Comparison of ENCODE assay signal across 9 cellular contexts in genomic region chr20:34710568-34710839, GRCh38. TPM values are rescaled to one million over a fixed set of nuclear protein-coding genes. Genes with fewer than 3 reads are reported as not detected.
DNase-seq lines count a peak whose midpoint lies in the region; ATAC-seq and TF ChIP-seq lines count a peak whose summit lies in the region.
"Had no signal": no experiment of that assay in that cellular context is flagged by ENCODE, and none has a peak within 500 bp of the region (broad histone marks: within the 10 kb centered on the region; RNA-seq: fewer than 3 reads in every experiment).

No MANE protein-coding gene starts in this region.

- ATAC-seq in CD8-positive, alpha-beta T cell: no peak
- ATAC-seq in GM21619 (IDR thresholded peaks at IDR 0.05; ENCODE audit: unreplicated experiment) (no peak), left lung (no peak)

- H2AFZ ChIP-seq in MM.1S (ENCODE audit: low read length) (0 out of 2 replicates have a peak overlapping the region, but pooled peaks have one; percentile 67), parathyroid adenoma (no peak overlapping the region)

- no peaks in the 10 kb centered on the region for H4K20me1 ChIP-seq in MM.1S (ENCODE audit: insufficient read depth, low read length)

- POLR2A ChIA-PET in CD8-positive, alpha-beta T cell (lab: Charles Lee): interaction anchor here (3.2 kb wide), 1 partner anchor 33 kb away, joined by 8 read pairs; the partner anchor contains the start of gene PIGU

- peak overlapping the region; percentile 78 for H3K27ac Mint-ChIP-seq in CD8-positive, alpha-beta T cell
- no peak overlapping the region for H3K27ac Mint-ChIP-seq in endodermal cell

- H3K79me2 ChIP-seq in MM.1S (ENCODE audit: low read length): no peaks in the 10 kb centered on the region; the same call in 1 of the 2 replicates
- H3K79me2 ChIP-seq in parathyroid adenoma: no peaks in the 10 kb centered on the region

- H3K27me3 ChIP-seq in CD8-positive, alpha-beta T cell (ENCODE audit: insufficient read depth, low read length): no peaks in the 10 kb centered on the region
- no peaks in the 10 kb centered on the region for H3K27me3 ChIP-seq in MM.1S (replicated peaks; ENCODE audit: insufficient read depth, low read length)
- peaks cover 16% of the 10 kb centered on the region for H3K27me3 ChIP-seq in endodermal cell (ENCODE audit: control insufficient read depth, insufficient read depth, low read length, poor library complexity, severe bottlenecking)
- H3K27me3 ChIP-seq in parathyroid adenoma (ENCODE audit: control insufficient read depth, insufficient read depth, low read length): no peaks in the 10 kb centered on the region
- H3K27me3 ChIP-seq in left lung: peaks cover 0 to 4% of the 10 kb centered on the region in 2 donors
- H3K27me3 ChIP-seq: body of pancreas had no signal

- intact Hi-C loops in CD8-positive, alpha-beta T cell (cut with DNase I, micrococcal nuclease): no loop called here
- intact Hi-C loops in left lung (cut with DNase I): no loop called here

- H3K27ac ChIP-seq in CD8-positive, alpha-beta T cell (ENCODE audit: low read depth, low read length): no peak overlapping the region
- H3K27ac ChIP-seq in MM.1S (ENCODE audit: low read length): no peak overlapping the region
- no peak overlapping the region for H3K27ac ChIP-seq in endodermal cell (ENCODE audit: low read depth, low read length)
- H3K27ac ChIP-seq in parathyroid adenoma: no peak overlapping the region
- no peak overlapping the region for H3K27ac ChIP-seq in left lung

- H3F3A ChIP-seq in MM.1S (ENCODE audit: insufficient read depth, low read length): peaks cover 9% of the 10 kb centered on the region; the same call in 1 of the 2 replicates

- peaks cover 14% of the 10 kb centered on the region for H3K4me1 Mint-ChIP-seq in CD8-positive, alpha-beta T cell (ENCODE audit: low read depth)
- peaks cover 10% of the 10 kb centered on the region for H3K4me1 Mint-ChIP-seq in endodermal cell

- H3K4me2 ChIP-seq in MM.1S (ENCODE audit: low read depth, low read length) (peak overlapping the region; percentile 97), parathyroid adenoma (ENCODE audit: low read length) (no peak overlapping the region)

- peaks cover 7% of the 10 kb centered on the region for H3K4me1 ChIP-seq in CD8-positive, alpha-beta T cell (ENCODE audit: insufficient read depth, low read length)
- H3K4me1 ChIP-seq in MM.1S (ENCODE audit: low read length): peaks cover 4% of the 10 kb centered on the region; the same call in 1 of the 2 replicates
- H3K4me1 ChIP-seq in endodermal cell (ENCODE audit: control insufficient read depth, insufficient read depth, low read length): no peaks in the 10 kb centered on the region
- H3K4me1 ChIP-seq in parathyroid adenoma: peaks cover 11% of the 10 kb centered on the region
- H3K4me1 ChIP-seq in left lung: peaks cover 5 to 42% of the 10 kb centered on the region in 2 donors

- H3K9me3 ChIP-seq in CD8-positive, alpha-beta T cell (ENCODE audit: low read length): no peaks in the 10 kb centered on the region
- H3K9me3 ChIP-seq in MM.1S (replicated peaks; ENCODE audit: insufficient read depth, low read length): no peaks in the 10 kb centered on the region
- no peaks in the 10 kb centered on the region for H3K9me3 ChIP-seq in endodermal cell (ENCODE audit: control insufficient read depth, low read length)
- H3K9me3 ChIP-seq in parathyroid adenoma (ENCODE audit: control insufficient read depth, low read length): no peaks in the 10 kb centered on the region
- no peaks in the 10 kb centered on the region for H3K9me3 ChIP-seq in left lung
- H3K9me3 ChIP-seq: body of pancreas had no signal

- no peak for TF ChIP-seq CTCF in CD8-positive, alpha-beta T cell (IDR thresholded peaks at IDR 0.05)
- TF ChIP-seq CTCF in MM.1S (IDR thresholded peaks at IDR 0.05; ENCODE audit: low read length) (no peak), endodermal cell (conservative IDR thresholded peaks at IDR 0.05) (no peak), parathyroid adenoma (IDR thresholded peaks at IDR 0.05) (no peak), left lung (IDR thresholded peaks at IDR 0.05) (no peak)

- no peak overlapping the region for H3K4me3 ChIP-seq in CD8-positive, alpha-beta T cell (ENCODE audit: low read depth, low read length)
- H3K4me3 ChIP-seq in MM.1S (ENCODE audit: low read length): peak overlapping the region; percentile 88; the same call in 1 of the 2 replicates
- H3K4me3 ChIP-seq in endodermal cell (ENCODE audit: low read length): peak overlapping the region; percentile 76
- peak overlapping the region; percentile 39 for H3K4me3 ChIP-seq in parathyroid adenoma (ENCODE audit: low read depth, low read length)
- peak overlapping the region in 1 of 2 donors; percentile 87 for H3K4me3 ChIP-seq in left lung
- H3K4me3 ChIP-seq: body of pancreas had no signal

- H3K36me3 ChIP-seq in CD8-positive, alpha-beta T cell (ENCODE audit: insufficient read depth, low read length): no peaks in the 10 kb centered on the region
- H3K36me3 ChIP-seq in MM.1S (replicated peaks; ENCODE audit: insufficient read depth, low read length) (no peaks in the 10 kb centered on the region), endodermal cell (ENCODE audit: control insufficient read depth, insufficient read depth, low read length) (peaks cover 24% of the 10 kb centered on the region), parathyroid adenoma (ENCODE audit: control insufficient read depth, insufficient read depth, low read length) (no peaks in the 10 kb centered on the region), left lung (peaks cover 0 to 29% of the 10 kb centered on the region in 2 donors)

- no peaks in the 10 kb centered on the region for H3K27me3 Mint-ChIP-seq in CD8-positive, alpha-beta T cell (ENCODE audit: low read depth)
- peaks cover 42% of the 10 kb centered on the region for H3K27me3 Mint-ChIP-seq in endodermal cell (ENCODE audit: insufficient read depth)

- peak overlapping the region; percentile 63; the same call in 1 of the 2 replicates for H3K9ac ChIP-seq in MM.1S (ENCODE audit: low read length)
- H3K9ac ChIP-seq in endodermal cell (ENCODE audit: extremely low read depth, low read length, poor library complexity, severe bottlenecking): no peak overlapping the region
- H3K9ac ChIP-seq in parathyroid adenoma: no peak overlapping the region

- peak overlapping the region; percentile 88 for H3K4me3 Mint-ChIP-seq in CD8-positive, alpha-beta T cell
- H3K4me3 Mint-ChIP-seq in endodermal cell: peak overlapping the region; percentile 67

- peaks cover 21% of the 10 kb centered on the region for H3K36me3 Mint-ChIP-seq in CD8-positive, alpha-beta T cell
- H3K36me3 Mint-ChIP-seq in endodermal cell (ENCODE audit: low read depth): peaks cover 27% of the 10 kb centered on the region

- no peaks in the 10 kb centered on the region for H3K9me2 ChIP-seq in MM.1S (replicated peaks; ENCODE audit: insufficient read depth, low read length)

- H3K9me3 Mint-ChIP-seq in CD8-positive, alpha-beta T cell: no peaks in the 10 kb centered on the region
- H3K9me3 Mint-ChIP-seq in endodermal cell: no peaks in the 10 kb centered on the region

- DNase-seq in CD8-positive, alpha-beta T cell: no peak
- DNase-seq in MM.1S (no peak), endodermal cell (no peak), NCI-H748 treated with DMSO at 0.1 percent for 48 hours (lab: John Stamatoyannopoulos, UW) (no peak), left lung (no peak), NCI-H774 (lab: John Stamatoyannopoulos, UW) (no peak)

- CTCF ChIA-PET in CD8-positive, alpha-beta T cell (lab: Charles Lee): interaction anchor here (0.9 to 1.6 kb wide), 5 partner anchors 15 to 397 kb away, joined by 3 to 5 read pairs (median 5); partner anchors contain the start of gene DYNLRB1

RNA-seq across cellular contexts. Expression of gene TP53INP2, which starts 6.4 kb away (rescaled TPM):
- 100 to 1,000 TPM; 101 to 103 TPM for total RNA-seq in CD8-positive, alpha-beta T cell
- total RNA-seq in endodermal cell: 10 to 100 TPM in 1 of 2 donors, 1 to 10 TPM in 1; 7.0 to 20.2 TPM
- polyA plus RNA-seq in endodermal cell (2013, experiment 1 of 2): 13.9 TPM
- polyA plus RNA-seq in endodermal cell (2013, experiment 2 of 2): 12.8 TPM
- total RNA-seq in left lung: 10 to 100 TPM; 13.2 to 41.5 TPM

RNA-seq across cellular contexts. Expression of gene PIGU, which starts 33.6 kb away (rescaled TPM):
- total RNA-seq in CD8-positive, alpha-beta T cell: 1 to 10 TPM; 3.3 to 5.2 TPM
- total RNA-seq in endodermal cell: 10 to 100 TPM; 35.8 to 41.2 TPM
- polyA plus RNA-seq in endodermal cell (2013, experiment 1 of 2): 63.0 TPM
- polyA plus RNA-seq in endodermal cell (2013, experiment 2 of 2): 54.4 TPM
- 10 to 100 TPM; 17.0 to 18.9 TPM for total RNA-seq in left lung
